24 cellular contexts compared by ENCODE assay signal in the genomic region with DNA sequence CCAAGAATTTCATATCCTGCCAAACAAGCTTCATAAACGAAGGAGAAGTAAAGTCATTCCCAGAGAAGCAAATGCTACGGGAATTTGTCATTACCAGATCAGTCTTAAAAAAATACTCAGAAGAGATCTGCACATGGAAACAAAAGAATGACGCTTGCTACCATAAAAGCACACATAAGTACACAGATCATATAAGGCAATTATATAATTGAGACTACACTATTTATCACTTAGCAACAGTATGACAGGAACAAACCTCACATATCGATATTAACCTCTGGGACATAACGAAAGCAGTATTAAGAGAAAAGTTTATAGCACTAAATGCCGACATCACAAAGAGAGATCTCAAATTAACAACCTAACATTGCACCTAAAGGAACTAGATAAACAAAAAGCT.
"Had no signal": no experiment of that assay in that cellular context is flagged by ENCODE, and none has a peak within 500 bp of the region (broad histone marks: within the 10 kb centered on the region; RNA-seq: fewer than 3 reads in every experiment).

No MANE protein-coding gene starts in this region.

- H3K79me2 ChIP-seq: hepatocyte had no signal

- H3K4me1 Mint-ChIP-seq: immature natural killer cell, mesothelial cell of epicardium, naive B cell had no signal

- H3K4me3 Mint-ChIP-seq: immature natural killer cell, mesothelial cell of epicardium, naive B cell had no signal

- H3K4me2 ChIP-seq: hepatocyte had no signal

- H3K36me3 Mint-ChIP-seq: mesothelial cell of epicardium had no signal

- H3K9me3 ChIP-seq: lower lobe of right lung had no signal

- H3K27ac ChIP-seq: coronary artery, dorsolateral prefrontal cortex, esophagus muscularis mucosa, foreskin keratinocyte, gastroesophageal sphincter, heart left ventricle, hepatocyte, left lung, lower lobe of right lung had no signal

- H3K27me3 ChIP-seq: esophagus muscularis mucosa, gastroesophageal sphincter, heart left ventricle, hepatocyte, left lung had no signal

- H3K4me3 ChIP-seq: coronary artery, dorsolateral prefrontal cortex, esophagus muscularis mucosa, gastroesophageal sphincter, heart left ventricle, hepatocyte, left lung, lower lobe of right lung had no signal

- ATAC-seq: foreskin keratinocyte, gastroesophageal sphincter, heart left ventricle, left lung, left ventricle myocardium superior, lower lobe of right lung had no signal

- DNase-seq: dermis blood vessel endothelial cell; dorsolateral prefrontal cortex; effector CD4-positive, alpha-beta T cell; effector memory CD4-positive, alpha-beta T cell; foreskin keratinocyte; heart left ventricle; hypothalamus; immature natural killer cell; islet precursor cell; kidney; kidney glomerular epithelial cell; left lung; left ventricle myocardium superior; lower lobe of right lung; mesenchymal stem cell; naive B cell had no signal

- FAIRE-seq: colon, endothelial cell of umbilical vein, frontal cortex, kidney had no signal

- H3K4me1 ChIP-seq: esophagus muscularis mucosa, foreskin keratinocyte, gastroesophageal sphincter, heart left ventricle, left lung, lower lobe of right lung had no signal

- H2AFZ ChIP-seq: hepatocyte had no signal

- H3K27ac Mint-ChIP-seq: immature natural killer cell, mesothelial cell of epicardium, naive B cell had no signal

- H3K36me3 ChIP-seq: esophagus muscularis mucosa, gastroesophageal sphincter, heart left ventricle, left lung, lower lobe of right lung had no signal
